Comparison of ENCODE assay signal across 23 cellular contexts in genomic region chr1:185938396-185938795, GRCh38.
A peak's percentile ranks its signal among the peaks of the same experiment; 100 is the strongest.
DNase-seq lines count a peak whose midpoint lies in the region; ATAC-seq and TF ChIP-seq lines count a peak whose summit lies in the region.
"Had no signal": no experiment of that assay in that cellular context is flagged by ENCODE, and none has a peak within 500 bp of the region (broad histone marks: within the 10 kb centered on the region; RNA-seq: fewer than 3 reads in every experiment).

No MANE protein-coding gene starts in this region.

- peaks cover 3% of the 10 kb centered on the region for H3K27me3 Mint-ChIP-seq in GM23338 (ENCODE audit: insufficient read depth, low read depth, poor library complexity)
- no peaks in the 10 kb centered on the region for H3K27me3 Mint-ChIP-seq in WTC11 (ENCODE audit: low read depth)

- DNase-seq in GM23338 (ENCODE audit: low spot score) (no peak), WTC11 (ENCODE audit: low spot score) (no peak), COLO668 (lab: John Stamatoyannopoulos, UW; ENCODE audit: unreplicated experiment) (no peak), NCI-H524 (lab: John Stamatoyannopoulos, UW) (no peak)
- DNase-seq: activated CD4-positive, CD25-positive, alpha-beta regulatory T cell; activated CD8-positive, alpha-beta T cell treated with anti-CD3 and anti-CD28 coated beads for 36 hours; activated T-cell treated with anti-CD3 and anti-CD28 coated beads, Interleukin-2, amount 50 U/mL, for 24 hours; AML-193; body of pancreas; cortex of kidney; midbrain; MV-4-11; NCI-H2029 treated with DMSO at 0.1 percent for 48 hours; NCI-H526; SHP77 treated with DMSO at 0.1 percent for 48 hours; stimulated activated CD4-positive, alpha-beta T cell treated with anti-CD3 and anti-CD28 coated beads, Interleukin-4, amount 100 ng/mL, for 1 hour; upper lobe of left lung had no signal

- peaks cover 21% of the 10 kb centered on the region for H3K4me1 Mint-ChIP-seq in GM23338
- peaks cover 36% of the 10 kb centered on the region for H3K4me1 Mint-ChIP-seq in WTC11
- H3K4me1 Mint-ChIP-seq: activated naive CD4-positive, alpha-beta T cell treated with anti-CD3 and anti-CD28 coated beads, Interleukin-2, amount 50 U/mL, for 24 hours; nephron had no signal

- H3K36me3 Mint-ChIP-seq in GM23338 (ENCODE audit: low read depth) (peaks cover 21% of the 10 kb centered on the region; the same call in 2 of the 3 replicates), WTC11 (peaks cover 20% of the 10 kb centered on the region)
- H3K36me3 Mint-ChIP-seq: activated naive CD4-positive, alpha-beta T cell treated with anti-CD3 and anti-CD28 coated beads, Interleukin-2, amount 50 U/mL, for 24 hours had no signal

- H3K27ac Mint-ChIP-seq in GM23338 (no peak overlapping the region), WTC11 (peak overlapping the region; percentile 78)
- H3K27ac Mint-ChIP-seq: activated CD8-positive, alpha-beta T cell treated with anti-CD3 and anti-CD28 coated beads for 36 hours; activated naive CD4-positive, alpha-beta T cell treated with anti-CD3 and anti-CD28 coated beads, Interleukin-2, amount 50 U/mL, for 24 hours; activated T-cell treated with anti-CD3 and anti-CD28 coated beads, Interleukin-2, amount 50 U/mL, for 24 hours; nephron had no signal

- H3K27ac ChIP-seq in GM23338 (ENCODE audit: low read depth) = peak overlapping the region; percentile 87
- H3K27ac ChIP-seq in HUES64 (ENCODE audit: low read depth, low read length) = peak overlapping the region; percentile 17; the same call in 1 of the 2 replicates
- peak overlapping the region; percentile 22 for H3K27ac ChIP-seq in iPS-20b (ENCODE audit: low read length)
- H3K27ac ChIP-seq: body of pancreas, upper lobe of left lung had no signal

- H3K9me3 ChIP-seq in HUES64 (ENCODE audit: insufficient read depth, low read depth, low read length) (0 out of 2 replicates have a peak, but pooled peaks cover 4% of the 10 kb centered on the region), iPS-20b (ENCODE audit: insufficient read depth, low read depth, low read length) (peaks cover 3% of the 10 kb centered on the region; the same call in 1 of the 2 replicates)
- H3K9me3 ChIP-seq: body of pancreas, HAP-1, upper lobe of left lung had no signal

- no peaks in the 10 kb centered on the region for H3F3A ChIP-seq in GM23338 (replicated peaks; ENCODE audit: low read depth)

- POLR2A ChIA-PET in WTC11 (lab: Charles Lee) = no interaction called here

- H3K36me3 ChIP-seq in GM23338 (ENCODE audit: insufficient read depth) = no peaks in the 10 kb centered on the region
- H3K36me3 ChIP-seq in HUES64 (ENCODE audit: insufficient read depth, low read length) = no peaks in the 10 kb centered on the region
- no peaks in the 10 kb centered on the region for H3K36me3 ChIP-seq in iPS-20b (ENCODE audit: insufficient read depth, low read depth, low read length)
- H3K36me3 ChIP-seq: HAP-1, upper lobe of left lung had no signal

- TF ChIP-seq CTCF in GM23338 (conservative IDR thresholded peaks at IDR 0.05; ENCODE audit: low read depth in 2 of 2) (no peak), WTC11 (IDR thresholded peaks at IDR 0.05) (no peak)

- H3K9ac ChIP-seq in HUES64 (ENCODE audit: low read depth, low read length) (no peak overlapping the region), iPS-20b (ENCODE audit: low read depth, low read length) (no peak overlapping the region)

- H3K9me2 ChIP-seq in GM23338 (ENCODE audit: insufficient read depth) = peaks cover 4% of the 10 kb centered on the region; the same call in 1 of the 2 replicates

- H3K4me2 ChIP-seq in GM23338 = no peak overlapping the region

- H3K27me3 ChIP-seq in GM23338 (ENCODE audit: insufficient read depth) (no peaks in the 10 kb centered on the region), HUES64 (ENCODE audit: insufficient read depth, low read length) (no peaks in the 10 kb centered on the region), iPS-20b (ENCODE audit: insufficient read depth, low read length) (no peaks in the 10 kb centered on the region)
- H3K27me3 ChIP-seq: body of pancreas, upper lobe of left lung had no signal

- H2AFZ ChIP-seq in GM23338 = no peak overlapping the region

- WGBS in HUES64 = 93% methylated on average over 2 of the region's 2 CpGs

- no peaks in the 10 kb centered on the region for H4K20me1 ChIP-seq in GM23338 (replicated peaks; ENCODE audit: insufficient read depth)

- H3K4me1 ChIP-seq in GM23338 (ENCODE audit: insufficient read depth) (peaks cover 14% of the 10 kb centered on the region), HUES64 (ENCODE audit: insufficient read depth, low read length) (peaks cover 7% of the 10 kb centered on the region), iPS-20b (ENCODE audit: insufficient read depth, low read length) (peaks cover 11% of the 10 kb centered on the region)
- H3K4me1 ChIP-seq: body of pancreas, upper lobe of left lung had no signal

- H3K79me2 ChIP-seq in GM23338 (replicated peaks; ENCODE audit: insufficient read depth) = no peaks in the 10 kb centered on the region

- H3K9me3 Mint-ChIP-seq in GM23338 (peaks cover 17% of the 10 kb centered on the region; the same call in 2 of the 3 replicates), WTC11 (peaks cover 26% of the 10 kb centered on the region)
- H3K9me3 Mint-ChIP-seq: activated naive CD4-positive, alpha-beta T cell treated with anti-CD3 and anti-CD28 coated beads, Interleukin-2, amount 50 U/mL, for 24 hours; activated T-cell treated with anti-CD3 and anti-CD28 coated beads, Interleukin-2, amount 50 U/mL, for 24 hours had no signal

- no peak for ATAC-seq in GM23338
- ATAC-seq in WTC11 = no peak
- no peak for ATAC-seq in HG03342 (IDR thresholded peaks at IDR 0.05; ENCODE audit: unreplicated experiment)
- ATAC-seq: activated CD8-positive, alpha-beta T cell treated with anti-CD3 and anti-CD28 coated beads for 36 hours; body of pancreas had no signal

- CTCF ChIA-PET in WTC11 (lab: Charles Lee) = no interaction called here

- no peak overlapping the region for H3K4me3 ChIP-seq in GM23338
- no peak overlapping the region for H3K4me3 ChIP-seq in HUES64 (ENCODE audit: low read length)
- no peak overlapping the region for H3K4me3 ChIP-seq in iPS-20b (ENCODE audit: low read length)
- H3K4me3 ChIP-seq: body of pancreas, HAP-1, upper lobe of left lung had no signal

- H3K4me3 Mint-ChIP-seq in GM23338 = no peak overlapping the region
- no peak overlapping the region for H3K4me3 Mint-ChIP-seq in WTC11
- H3K4me3 Mint-ChIP-seq: activated CD8-positive, alpha-beta T cell treated with anti-CD3 and anti-CD28 coated beads for 36 hours; activated naive CD4-positive, alpha-beta T cell treated with anti-CD3 and anti-CD28 coated beads, Interleukin-2, amount 50 U/mL, for 24 hours; activated T-cell treated with anti-CD3 and anti-CD28 coated beads, Interleukin-2, amount 50 U/mL, for 24 hours; nephron had no signal

TF ChIP-seq in GM23338, 12 proteins besides CTCF, POLR2A, EP300 and RAD21:
- TF ChIP-seq POLR2AphosphoS5 (IDR thresholded peaks at IDR 0.05; ENCODE audit: low read depth) (no peak), ZNF331 (CRISPR knock-in tag; IDR thresholded peaks at IDR 0.05; ENCODE audit: low read depth) (no peak), ETS1 (IDR thresholded peaks at IDR 0.05) (no peak), JUNB (IDR thresholded peaks at IDR 0.05; ENCODE audit: unreplicated experiment) (no peak), CREB1 (CRISPR knock-in tag; IDR thresholded peaks at IDR 0.05; ENCODE audit: low read depth) (no peak), EZH2phosphoT487 (IDR thresholded peaks at IDR 0.05; ENCODE audit: unreplicated experiment) (no peak)

TF ChIP-seq in WTC11, 78 proteins besides CTCF, POLR2A, EP300 and RAD21 (continues in another document):
- TF ChIP-seq E2F5 (CRISPR knock-in tag; IDR thresholded peaks at IDR 0.05) (no peak), MLX (CRISPR knock-in tag; IDR thresholded peaks at IDR 0.05) (no peak), CREB1 (CRISPR knock-in tag; IDR thresholded peaks at IDR 0.05) (no peak), ZNF232 (CRISPR knock-in tag; IDR thresholded peaks at IDR 0.05) (no peak)

Comparison
In these comparisons a context has a peak if more than half of its experiments do, and no peak if none do; other contexts are left out.
1. H3K27ac ChIP-seq: peak in every context shown above with its lines; median percentile 87 in GM23338; 22 in iPS-20b; 17 in HUES64.